1 cellular context compared by ENCODE assay signal in the genomic region with DNA sequence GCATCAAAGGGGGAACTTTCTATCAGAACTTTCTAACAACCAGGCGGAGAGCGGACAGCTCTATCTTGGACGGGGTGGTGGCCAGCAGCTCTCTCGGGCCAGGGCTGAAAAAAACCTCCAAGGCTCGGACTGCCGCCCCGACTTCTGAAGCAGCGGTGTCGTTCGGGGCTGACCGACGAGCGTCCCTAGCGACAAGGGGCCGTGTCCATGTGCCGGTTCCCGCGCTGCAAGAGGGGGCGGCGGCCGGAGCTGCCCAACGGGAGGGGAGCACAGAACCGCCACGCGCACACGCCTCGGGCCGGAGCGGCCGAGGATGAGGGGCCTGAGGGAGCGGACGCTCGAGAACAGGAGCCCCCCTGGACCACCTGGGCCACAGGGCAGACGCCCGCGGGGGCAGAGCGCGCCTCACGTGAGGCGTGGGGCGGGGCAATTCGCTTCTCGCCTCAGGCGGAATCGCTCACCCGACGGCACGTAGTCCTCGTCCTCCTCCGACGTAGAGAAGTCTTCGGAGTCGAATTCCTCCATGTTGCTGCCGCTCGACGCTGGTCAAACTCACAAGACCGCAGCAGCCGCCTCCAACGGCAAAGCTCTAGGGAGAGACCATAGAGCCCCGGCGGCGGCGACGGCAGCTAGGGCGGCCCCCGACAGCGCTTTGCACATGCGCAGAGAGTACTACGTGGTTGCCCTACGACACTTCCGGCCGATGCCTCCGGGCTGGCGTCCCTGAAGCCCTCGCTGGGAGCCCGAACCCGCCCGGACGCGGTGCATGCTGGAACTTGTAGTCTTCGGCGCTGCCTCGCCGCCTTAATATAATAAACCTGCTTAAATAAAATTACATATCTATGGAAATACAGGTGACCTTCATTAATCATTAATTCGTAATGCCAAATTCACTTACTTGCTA.
TF ChIP-seq lines count a peak whose summit lies in the region.

A gene (minus strand): TSS at position 676 of the 904 bp plus-strand sequence. CDS start 151 bp downstream, at position 525.

TF ChIP-seq in HepG2, 621 proteins besides CTCF, POLR2A, EP300 and RAD21 (continued from another document and continues in another):
- TF ChIP-seq, protein P1, sequence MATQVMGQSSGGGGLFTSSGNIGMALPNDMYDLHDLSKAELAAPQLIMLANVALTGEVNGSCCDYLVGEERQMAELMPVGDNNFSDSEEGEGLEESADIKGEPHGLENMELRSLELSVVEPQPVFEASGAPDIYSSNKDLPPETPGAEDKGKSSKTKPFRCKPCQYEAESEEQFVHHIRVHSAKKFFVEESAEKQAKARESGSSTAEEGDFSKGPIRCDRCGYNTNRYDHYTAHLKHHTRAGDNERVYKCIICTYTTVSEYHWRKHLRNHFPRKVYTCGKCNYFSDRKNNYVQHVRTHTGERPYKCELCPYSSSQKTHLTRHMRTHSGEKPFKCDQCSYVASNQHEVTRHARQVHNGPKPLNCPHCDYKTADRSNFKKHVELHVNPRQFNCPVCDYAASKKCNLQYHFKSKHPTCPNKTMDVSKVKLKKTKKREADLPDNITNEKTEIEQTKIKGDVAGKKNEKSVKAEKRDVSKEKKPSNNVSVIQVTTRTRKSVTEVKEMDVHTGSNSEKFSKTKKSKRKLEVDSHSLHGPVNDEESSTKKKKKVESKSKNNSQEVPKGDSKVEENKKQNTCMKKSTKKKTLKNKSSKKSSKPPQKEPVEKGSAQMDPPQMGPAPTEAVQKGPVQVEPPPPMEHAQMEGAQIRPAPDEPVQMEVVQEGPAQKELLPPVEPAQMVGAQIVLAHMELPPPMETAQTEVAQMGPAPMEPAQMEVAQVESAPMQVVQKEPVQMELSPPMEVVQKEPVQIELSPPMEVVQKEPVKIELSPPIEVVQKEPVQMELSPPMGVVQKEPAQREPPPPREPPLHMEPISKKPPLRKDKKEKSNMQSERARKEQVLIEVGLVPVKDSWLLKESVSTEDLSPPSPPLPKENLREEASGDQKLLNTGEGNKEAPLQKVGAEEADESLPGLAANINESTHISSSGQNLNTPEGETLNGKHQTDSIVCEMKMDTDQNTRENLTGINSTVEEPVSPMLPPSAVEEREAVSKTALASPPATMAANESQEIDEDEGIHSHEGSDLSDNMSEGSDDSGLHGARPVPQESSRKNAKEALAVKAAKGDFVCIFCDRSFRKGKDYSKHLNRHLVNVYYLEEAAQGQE (IDR thresholded peaks at IDR 0.05; ENCODE audit: borderline replicate concordance in 1 of 2, low read depth in 1 of 2, low read length in 2 of 2) = no peak
- TF ChIP-seq ZNF34 (CRISPR knock-in tag; IDR thresholded peaks at IDR 0.05; ENCODE audit: borderline replicate concordance) (0 out of 2 replicates have a peak, but pooled peaks have one; percentile 64), PLRG1 (conservative IDR thresholded peaks at IDR 0.05) (no peak), CBFB (CRISPR knock-in tag; IDR thresholded peaks at IDR 0.05) (peak; percentile 55; the same call in 1 of the 2 replicates), NPAS2 (CRISPR knock-in tag; IDR thresholded peaks at IDR 0.05; ENCODE audit: borderline replicate concordance) (no peak), ZNF556 (CRISPR knock-in tag; IDR thresholded peaks at IDR 0.05; ENCODE audit: borderline replicate concordance) (peak; percentile 91), ZNF644 (CRISPR knock-in tag; IDR thresholded peaks at IDR 0.05; ENCODE audit: low read depth) (no peak), LCORL (IDR thresholded peaks at IDR 0.05) (no peak), LCORL (CRISPR knock-in tag; IDR thresholded peaks at IDR 0.05) (peak; percentile 55; the same call in 1 of the 2 replicates), SMYD3 (CRISPR knock-in tag; IDR thresholded peaks at IDR 0.05) (peak; percentile 98), ZNF749 (CRISPR knock-in tag; IDR thresholded peaks at IDR 0.05; ENCODE audit: borderline replicate concordance) (peak; percentile 98), ELF1 (CRISPR knock-in tag; IDR thresholded peaks at IDR 0.05) (peak; percentile 57; the same call in 1 of the 2 replicates), ERF (CRISPR knock-in tag; IDR thresholded peaks at IDR 0.05) (peak; percentile 58; the same call in 1 of the 2 replicates), MTF2 (CRISPR knock-in tag; IDR thresholded peaks at IDR 0.05; ENCODE audit: borderline replicate concordance) (no peak; the same call in 1 of the 2 replicates), ZSCAN29 (CRISPR knock-in tag; conservative IDR thresholded peaks at IDR 0.05) (no peak), ZNF839 (CRISPR knock-in tag; IDR thresholded peaks at IDR 0.05; ENCODE audit: borderline replicate concordance) (peak; percentile 90), CEBPG (CRISPR knock-in tag; IDR thresholded peaks at IDR 0.05) (no peak), ZNF230 (CRISPR knock-in tag; IDR thresholded peaks at IDR 0.05) (peak; percentile 99), ZNF510 (CRISPR knock-in tag; IDR thresholded peaks at IDR 0.05; ENCODE audit: low read depth) (peak; percentile 75; the same call in 1 of the 2 replicates), ZNF256 (CRISPR knock-in tag; conservative IDR thresholded peaks at IDR 0.05) (0 out of 2 replicates have a peak, but pooled peaks have one; percentile 56), ZNF446 (CRISPR knock-in tag; IDR thresholded peaks at IDR 0.05) (peak; percentile 98), MXD4 (CRISPR knock-in tag; IDR thresholded peaks at IDR 0.05) (peak; percentile 99), GLI4 (CRISPR knock-in tag; IDR thresholded peaks at IDR 0.05; ENCODE audit: borderline replicate concordance) (peak; percentile 96; the same call in 1 of the 2 replicates), ZNF83 (CRISPR knock-in tag; IDR thresholded peaks at IDR 0.05; ENCODE audit: borderline replicate concordance) (peak; percentile 73; the same call in 1 of the 2 replicates), IKZF4 (CRISPR knock-in tag; IDR thresholded peaks at IDR 0.05; ENCODE audit: borderline replicate concordance, low read depth, not compliant biosample characterization) (peak; percentile 98), SIX4 (CRISPR knock-in tag; IDR thresholded peaks at IDR 0.05) (no peak), ZNF850 (CRISPR knock-in tag; conservative IDR thresholded peaks at IDR 0.05) (no peak), ZNF557 (CRISPR knock-in tag; IDR thresholded peaks at IDR 0.05) (no peak), RARA (CRISPR knock-in tag; IDR thresholded peaks at IDR 0.05) (peak; percentile 43; the same call in 1 of the 2 replicates), MXI1 (IDR thresholded peaks at IDR 0.05; ENCODE audit: borderline replicate concordance, low read depth, low read length) (peak; percentile 99), ZFP36L1 (CRISPR knock-in tag; IDR thresholded peaks at IDR 0.05) (peak; percentile 96; the same call in 1 of the 2 replicates), ZMYM2 (CRISPR knock-in tag; IDR thresholded peaks at IDR 0.05) (peak; percentile 99), CHD4 (IDR thresholded peaks at IDR 0.05; ENCODE audit: borderline replicate concordance, low read length) (no peak), DR1 (CRISPR knock-in tag; IDR thresholded peaks at IDR 0.05) (0 out of 2 replicates have a peak, but pooled peaks have one; percentile 31), JUND (CRISPR knock-in tag; IDR thresholded peaks at IDR 0.05) (peak; percentile 57; the same call in 1 of the 2 replicates), ATF7-NPFF (CRISPR knock-in tag; IDR thresholded peaks at IDR 0.05; ENCODE audit: low read depth) (peak; percentile 98)
- TF ChIP-seq, protein P2, sequence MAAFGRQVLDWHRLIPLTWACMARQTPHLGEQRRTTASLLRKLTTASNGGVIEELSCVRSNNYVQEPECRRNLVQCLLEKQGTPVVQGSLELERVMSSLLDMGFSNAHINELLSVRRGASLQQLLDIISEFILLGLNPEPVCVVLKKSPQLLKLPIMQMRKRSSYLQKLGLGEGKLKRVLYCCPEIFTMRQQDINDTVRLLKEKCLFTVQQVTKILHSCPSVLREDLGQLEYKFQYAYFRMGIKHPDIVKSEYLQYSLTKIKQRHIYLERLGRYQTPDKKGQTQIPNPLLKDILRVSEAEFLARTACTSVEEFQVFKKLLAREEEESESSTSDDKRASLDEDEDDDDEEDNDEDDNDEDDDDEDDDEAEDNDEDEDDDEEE (CRISPR knock-in tag; IDR thresholded peaks at IDR 0.05) = peak; percentile 98
- TF ChIP-seq, protein P3, sequence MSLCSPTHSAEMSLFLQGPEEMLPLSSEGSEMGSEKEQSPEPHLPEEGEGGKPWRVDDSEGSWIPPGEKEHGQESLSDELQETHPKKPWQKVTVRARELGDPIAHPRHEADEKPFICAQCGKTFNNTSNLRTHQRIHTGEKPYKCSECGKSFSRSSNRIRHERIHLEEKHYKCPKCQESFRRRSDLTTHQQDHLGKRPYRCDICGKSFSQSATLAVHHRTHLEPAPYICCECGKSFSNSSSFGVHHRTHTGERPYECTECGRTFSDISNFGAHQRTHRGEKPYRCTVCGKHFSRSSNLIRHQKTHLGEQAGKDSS (CRISPR knock-in tag; IDR thresholded peaks at IDR 0.05; ENCODE audit: borderline replicate concordance, low read depth) = peak; percentile 97
- TF ChIP-seq, protein P4, sequence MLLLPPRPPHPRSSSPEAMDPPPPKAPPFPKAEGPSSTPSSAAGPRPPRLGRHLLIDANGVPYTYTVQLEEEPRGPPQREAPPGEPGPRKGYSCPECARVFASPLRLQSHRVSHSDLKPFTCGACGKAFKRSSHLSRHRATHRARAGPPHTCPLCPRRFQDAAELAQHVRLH (CRISPR knock-in tag; IDR thresholded peaks at IDR 0.05; ENCODE audit: borderline replicate concordance, low read depth) = peak; percentile 92
- TF ChIP-seq, protein P5, sequence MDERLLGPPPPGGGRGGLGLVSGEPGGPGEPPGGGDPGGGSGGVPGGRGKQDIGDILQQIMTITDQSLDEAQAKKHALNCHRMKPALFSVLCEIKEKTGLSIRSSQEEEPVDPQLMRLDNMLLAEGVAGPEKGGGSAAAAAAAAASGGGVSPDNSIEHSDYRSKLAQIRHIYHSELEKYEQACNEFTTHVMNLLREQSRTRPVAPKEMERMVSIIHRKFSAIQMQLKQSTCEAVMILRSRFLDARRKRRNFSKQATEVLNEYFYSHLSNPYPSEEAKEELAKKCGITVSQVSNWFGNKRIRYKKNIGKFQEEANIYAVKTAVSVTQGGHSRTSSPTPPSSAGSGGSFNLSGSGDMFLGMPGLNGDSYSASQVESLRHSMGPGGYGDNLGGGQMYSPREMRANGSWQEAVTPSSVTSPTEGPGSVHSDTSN (CRISPR knock-in tag; IDR thresholded peaks at IDR 0.05) = 0 out of 2 replicates have a peak, but pooled peaks have one; percentile 10
- TF ChIP-seq, protein P6, sequence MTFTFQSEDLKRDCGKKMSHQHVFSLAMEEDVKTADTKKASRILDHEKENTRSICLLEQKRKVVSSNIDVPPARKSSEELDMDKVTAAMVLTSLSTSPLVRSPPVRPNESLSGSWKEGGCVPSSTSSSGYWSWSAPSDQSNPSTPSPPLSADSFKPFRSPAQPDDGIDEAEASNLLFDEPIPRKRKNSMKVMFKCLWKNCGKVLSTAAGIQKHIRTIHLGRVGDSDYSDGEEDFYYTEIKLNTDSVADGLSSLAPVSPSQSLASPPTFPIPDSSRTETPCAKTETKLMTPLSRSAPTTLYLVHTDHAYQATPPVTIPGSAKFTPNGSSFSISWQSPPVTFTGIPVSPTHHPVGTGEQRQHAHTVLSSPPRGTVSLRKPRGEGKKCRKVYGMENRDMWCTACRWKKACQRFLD (CRISPR knock-in tag; IDR thresholded peaks at IDR 0.05; ENCODE audit: borderline replicate concordance) = peak; percentile 97; the same call in 1 of the 2 replicates
- TF ChIP-seq, protein P7, sequence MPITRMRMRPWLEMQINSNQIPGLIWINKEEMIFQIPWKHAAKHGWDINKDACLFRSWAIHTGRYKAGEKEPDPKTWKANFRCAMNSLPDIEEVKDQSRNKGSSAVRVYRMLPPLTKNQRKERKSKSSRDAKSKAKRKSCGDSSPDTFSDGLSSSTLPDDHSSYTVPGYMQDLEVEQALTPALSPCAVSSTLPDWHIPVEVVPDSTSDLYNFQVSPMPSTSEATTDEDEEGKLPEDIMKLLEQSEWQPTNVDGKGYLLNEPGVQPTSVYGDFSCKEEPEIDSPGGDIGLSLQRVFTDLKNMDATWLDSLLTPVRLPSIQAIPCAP (CRISPR knock-in tag; IDR thresholded peaks at IDR 0.05; ENCODE audit: low read depth) = peak; percentile 96
- TF ChIP-seq, protein P8, sequence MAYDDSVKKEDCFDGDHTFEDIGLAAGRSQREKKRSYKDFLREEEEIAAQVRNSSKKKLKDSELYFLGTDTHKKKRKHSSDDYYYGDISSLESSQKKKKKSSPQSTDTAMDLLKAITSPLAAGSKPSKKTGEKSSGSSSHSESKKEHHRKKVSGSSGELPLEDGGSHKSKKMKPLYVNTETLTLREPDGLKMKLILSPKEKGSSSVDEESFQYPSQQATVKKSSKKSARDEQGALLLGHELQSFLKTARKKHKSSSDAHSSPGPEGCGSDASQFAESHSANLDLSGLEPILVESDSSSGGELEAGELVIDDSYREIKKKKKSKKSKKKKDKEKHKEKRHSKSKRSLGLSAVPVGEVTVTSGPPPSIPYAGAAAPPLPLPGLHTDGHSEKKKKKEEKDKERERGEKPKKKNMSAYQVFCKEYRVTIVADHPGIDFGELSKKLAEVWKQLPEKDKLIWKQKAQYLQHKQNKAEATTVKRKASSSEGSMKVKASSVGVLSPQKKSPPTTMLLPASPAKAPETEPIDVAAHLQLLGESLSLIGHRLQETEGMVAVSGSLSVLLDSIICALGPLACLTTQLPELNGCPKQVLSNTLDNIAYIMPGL (CRISPR knock-in tag; IDR thresholded peaks at IDR 0.05; ENCODE audit: borderline replicate concordance in 1 of 2, low read depth in 1 of 2) = peak; percentile 61 to 73
- TF ChIP-seq, protein P9, sequence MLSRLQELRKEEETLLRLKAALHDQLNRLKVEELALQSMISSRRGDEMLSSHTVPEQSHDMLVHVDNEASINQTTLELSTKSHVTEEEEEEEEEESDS (CRISPR knock-in tag; IDR thresholded peaks at IDR 0.05; ENCODE audit: borderline replicate concordance) = peak; percentile 86; the same call in 1 of the 2 replicates
- TF ChIP-seq, protein P10, sequence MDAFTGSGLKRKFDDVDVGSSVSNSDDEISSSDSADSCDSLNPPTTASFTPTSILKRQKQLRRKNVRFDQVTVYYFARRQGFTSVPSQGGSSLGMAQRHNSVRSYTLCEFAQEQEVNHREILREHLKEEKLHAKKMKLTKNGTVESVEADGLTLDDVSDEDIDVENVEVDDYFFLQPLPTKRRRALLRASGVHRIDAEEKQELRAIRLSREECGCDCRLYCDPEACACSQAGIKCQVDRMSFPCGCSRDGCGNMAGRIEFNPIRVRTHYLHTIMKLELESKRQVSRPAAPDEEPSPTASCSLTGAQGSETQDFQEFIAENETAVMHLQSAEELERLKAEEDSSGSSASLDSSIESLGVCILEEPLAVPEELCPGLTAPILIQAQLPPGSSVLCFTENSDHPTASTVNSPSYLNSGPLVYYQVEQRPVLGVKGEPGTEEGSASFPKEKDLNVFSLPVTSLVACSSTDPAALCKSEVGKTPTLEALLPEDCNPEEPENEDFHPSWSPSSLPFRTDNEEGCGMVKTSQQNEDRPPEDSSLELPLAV (CRISPR knock-in tag; conservative IDR thresholded peaks at IDR 0.05; ENCODE audit: low read depth) = no peak
- TF ChIP-seq, protein P11, sequence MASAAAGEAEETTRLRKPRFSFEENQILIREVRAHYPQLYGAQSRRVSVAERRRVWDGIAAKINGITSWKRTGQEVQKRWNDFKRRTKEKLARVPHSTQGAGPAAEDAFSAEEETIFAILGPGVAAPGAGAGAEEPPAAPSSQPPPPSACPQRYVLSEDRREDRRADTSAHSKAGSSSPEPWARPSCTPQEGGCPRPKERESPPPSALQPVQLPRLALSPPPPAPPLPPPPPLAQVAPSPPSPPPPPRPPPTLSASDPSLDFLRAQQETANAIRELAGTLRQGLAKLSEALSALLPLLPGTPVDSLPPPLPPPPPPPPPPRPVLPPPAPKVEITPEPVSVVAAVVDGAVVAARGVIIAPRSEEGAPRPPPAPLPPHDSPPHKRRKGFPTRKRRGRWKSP (CRISPR knock-in tag; IDR thresholded peaks at IDR 0.05) = peak; percentile 71; the same call in 1 of the 2 replicates
